Comparison of ENCODE assay signal across 14 cellular contexts in the genomic region with DNA sequence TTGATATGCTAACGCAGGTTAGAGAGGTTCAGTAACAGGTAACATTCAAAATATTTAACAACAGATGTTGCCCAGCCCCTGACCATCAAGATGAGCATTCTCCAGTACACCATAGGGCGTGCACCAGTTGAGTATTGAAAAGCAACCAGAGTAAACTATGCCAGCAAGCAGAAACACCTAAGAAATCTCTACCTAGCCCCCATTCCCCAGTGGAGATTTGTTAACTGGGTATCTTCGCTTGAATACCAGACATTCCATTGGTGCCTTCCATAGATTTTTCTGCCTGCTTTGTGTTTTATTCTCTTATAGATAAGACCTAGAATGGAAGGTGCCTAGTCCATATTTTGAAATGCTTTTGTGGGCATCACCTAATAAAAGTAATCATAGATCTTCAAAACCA.
DNase-seq lines count a peak whose midpoint lies in the region; ATAC-seq and TF ChIP-seq lines count a peak whose summit lies in the region.
"Had no signal": no experiment of that assay in that cellular context is flagged by ENCODE, and none has a peak within 500 bp of the region (broad histone marks: within the 10 kb centered on the region; RNA-seq: fewer than 3 reads in every experiment).

No MANE protein-coding gene starts in this region.

- no peak overlapping the region for H2AK5ac ChIP-seq in mesendoderm (ENCODE audit: low read length)

- no peak overlapping the region for H3K56ac ChIP-seq in mesendoderm (ENCODE audit: low read length)

- no CpG with 5 or more reads among the region's 3 CpGs for WGBS in mesendoderm (ENCODE audit: extremely low coverage, insufficient coverage, low lambda C conversion rate)

- TF ChIP-seq CTCF in GM23338 (conservative IDR thresholded peaks at IDR 0.05; ENCODE audit: low read depth in 2 of 2): no peak
- TF ChIP-seq CTCF in WTC11 (IDR thresholded peaks at IDR 0.05): no peak
- TF ChIP-seq CTCF in CD14-positive monocyte (IDR thresholded peaks at IDR 0.05): no peak

- no peak overlapping the region for H2BK120ac ChIP-seq in mesendoderm (ENCODE audit: low read depth, low read length)

- H2BK15ac ChIP-seq in mesendoderm (replicated peaks; ENCODE audit: low read depth): no peak overlapping the region

- H3K36me3 ChIP-seq in GM23338 (ENCODE audit: insufficient read depth): no peaks in the 10 kb centered on the region
- no peaks in the 10 kb centered on the region for H3K36me3 ChIP-seq in mesendoderm (ENCODE audit: control insufficient read depth, insufficient read depth, low read length)
- H3K36me3 ChIP-seq: HAP-1 had no signal

- H3K4me1 ChIP-seq in GM23338 (ENCODE audit: insufficient read depth) (peaks cover 27% of the 10 kb centered on the region), mesendoderm (ENCODE audit: control insufficient read depth, low read depth, low read length) (no peaks in the 10 kb centered on the region)
- H3K4me1 ChIP-seq: BLaER1 treated with 17β-estradiol and CSF1 and Interleukin-3, amounts not matched to agents 10 nM and 100 nM; HAP-1 had no signal

- H2AFZ ChIP-seq in GM23338: no peak overlapping the region
- H2AFZ ChIP-seq: GM23248 had no signal

- peak overlapping the region; percentile 10; the same call in 1 of the 2 replicates for H3K4me2 ChIP-seq in GM23338
- no peak overlapping the region for H3K4me2 ChIP-seq in mesendoderm (ENCODE audit: low read length)
- H3K4me2 ChIP-seq: BLaER1 treated with 17β-estradiol and CSF1 and Interleukin-3, amounts not matched to agents 10 nM and 100 nM had no signal

- intact Hi-C loops in CD14-positive monocyte (cut with micrococcal nuclease): no loop called here

- POLR2A ChIA-PET in WTC11 (lab: Charles Lee): no interaction called here

- H3K4me3 ChIP-seq in GM23338: no peak overlapping the region
- H3K4me3 ChIP-seq in mesendoderm (ENCODE audit: low read length): no peak overlapping the region
- H3K4me3 ChIP-seq: BLaER1 treated with 17β-estradiol and CSF1 and Interleukin-3, amounts not matched to agents 10 nM and 100 nM; GM23248; HAP-1 had no signal

- H3K27me3 Mint-ChIP-seq in GM23338 (ENCODE audit: insufficient read depth, low read depth, poor library complexity) (peaks cover 4% of the 10 kb centered on the region), WTC11 (ENCODE audit: low read depth) (no peaks in the 10 kb centered on the region), CD14-positive monocyte (ENCODE audit: low read depth in 3 of 3) (peaks cover 0 to 3% (median 0%) of the 10 kb centered on the region in 3 donors)
- no peaks in the 10 kb centered on the region for H3K27me3 Mint-ChIP-seq in stimulated activated memory B cell treated with anti-CD40 and anti-IgM and Interleukin-4, amounts not matched to agents 10 μg/mL and 1 μg/mL and 100 μg/mL, for 72 hours
- H3K27me3 Mint-ChIP-seq: CD4-positive, CD25-positive, alpha-beta regulatory T cell; CD8-positive, alpha-beta memory T cell had no signal

- peaks cover 24% of the 10 kb centered on the region for H3K4me1 Mint-ChIP-seq in GM23338
- peaks cover 37% of the 10 kb centered on the region for H3K4me1 Mint-ChIP-seq in WTC11
- H3K4me1 Mint-ChIP-seq in CD14-positive monocyte: peaks cover 3% of the 10 kb centered on the region
- peaks cover 6% of the 10 kb centered on the region for H3K4me1 Mint-ChIP-seq in stimulated activated memory B cell treated with anti-CD40 and anti-IgM and Interleukin-4, amounts not matched to agents 10 μg/mL and 1 μg/mL and 100 μg/mL, for 72 hours
- H3K4me1 Mint-ChIP-seq: CD4-positive, CD25-positive, alpha-beta regulatory T cell; CD8-positive, alpha-beta memory T cell had no signal

- H3K27ac ChIP-seq in GM23338 (ENCODE audit: low read depth): peak overlapping the region; percentile 1; the same call in 1 of the 2 replicates
- H3K27ac ChIP-seq in mesendoderm (ENCODE audit: low read depth, low read length): no peak overlapping the region
- H3K27ac ChIP-seq: BLaER1 treated with 17β-estradiol and CSF1 and Interleukin-3, amounts not matched to agents 10 nM and 100 nM; GM23248 had no signal

- H3K36me3 Mint-ChIP-seq in GM23338 (ENCODE audit: low read depth): no peaks in the 10 kb centered on the region
- no peaks in the 10 kb centered on the region for H3K36me3 Mint-ChIP-seq in WTC11
- H3K36me3 Mint-ChIP-seq in CD14-positive monocyte: no peaks in the 10 kb centered on the region
- peaks cover 14% of the 10 kb centered on the region for H3K36me3 Mint-ChIP-seq in stimulated activated memory B cell treated with anti-CD40 and anti-IgM and Interleukin-4, amounts not matched to agents 10 μg/mL and 1 μg/mL and 100 μg/mL, for 72 hours
- H3K36me3 Mint-ChIP-seq: CD4-positive, CD25-positive, alpha-beta regulatory T cell; CD8-positive, alpha-beta memory T cell had no signal

- H4K5ac ChIP-seq in mesendoderm (ENCODE audit: low read length): no peak overlapping the region

- H3K23ac ChIP-seq in mesendoderm (ENCODE audit: low read length): no peak overlapping the region

- H3K27me3 ChIP-seq in GM23338 (ENCODE audit: insufficient read depth): no peaks in the 10 kb centered on the region
- H3K27me3 ChIP-seq in mesendoderm (ENCODE audit: insufficient read depth, low read length, poor library complexity): no peaks in the 10 kb centered on the region
- H3K27me3 ChIP-seq: BLaER1 treated with 17β-estradiol and CSF1 and Interleukin-3, amounts not matched to agents 10 nM and 100 nM had no signal

- H4K8ac ChIP-seq in mesendoderm (ENCODE audit: low read depth, low read length): no peak overlapping the region

- H3K27ac Mint-ChIP-seq in GM23338 (peak overlapping the region; percentile 55; the same call in 1 of the 2 replicates), WTC11 (no peak overlapping the region), CD14-positive monocyte (no peak overlapping the region)
- no peak overlapping the region for H3K27ac Mint-ChIP-seq in stimulated activated memory B cell treated with anti-CD40 and anti-IgM and Interleukin-4, amounts not matched to agents 10 μg/mL and 1 μg/mL and 100 μg/mL, for 72 hours
- H3K27ac Mint-ChIP-seq: CD4-positive, CD25-positive, alpha-beta regulatory T cell; CD8-positive, alpha-beta memory T cell had no signal

- H3K4ac ChIP-seq in mesendoderm (ENCODE audit: low read depth, low read length): no peak overlapping the region

- H3K9me2 ChIP-seq in GM23338 (ENCODE audit: insufficient read depth): no peaks in the 10 kb centered on the region; the same call in 1 of the 2 replicates

- no peaks in the 10 kb centered on the region for H4K20me1 ChIP-seq in GM23338 (replicated peaks; ENCODE audit: insufficient read depth)
- H4K20me1 ChIP-seq: BLaER1 treated with 17β-estradiol and CSF1 and Interleukin-3, amounts not matched to agents 10 nM and 100 nM had no signal

- H3K79me2 ChIP-seq in GM23338 (replicated peaks; ENCODE audit: insufficient read depth): no peaks in the 10 kb centered on the region
- H3K79me2 ChIP-seq in mesendoderm (ENCODE audit: control insufficient read depth, insufficient read depth, low read length): no peaks in the 10 kb centered on the region

- no peak overlapping the region for H3K18ac ChIP-seq in mesendoderm (ENCODE audit: low read length)

- CTCF ChIA-PET in WTC11 (lab: Charles Lee): no interaction called here

- no peak overlapping the region for H3K9ac ChIP-seq in mesendoderm (ENCODE audit: low read length)
- H3K9ac ChIP-seq: BLaER1 treated with 17β-estradiol and CSF1 and Interleukin-3, amounts not matched to agents 10 nM and 100 nM; GM23248 had no signal

- H3K4me3 Mint-ChIP-seq in GM23338 (no peak overlapping the region), WTC11 (no peak overlapping the region), CD14-positive monocyte (no peak overlapping the region)
- no peak overlapping the region for H3K4me3 Mint-ChIP-seq in stimulated activated memory B cell treated with anti-CD40 and anti-IgM and Interleukin-4, amounts not matched to agents 10 μg/mL and 1 μg/mL and 100 μg/mL, for 72 hours
- H3K4me3 Mint-ChIP-seq: CD4-positive, CD25-positive, alpha-beta regulatory T cell; CD8-positive, alpha-beta memory T cell had no signal

- H2BK5ac ChIP-seq in mesendoderm (ENCODE audit: low read length): no peak overlapping the region

- peak; percentile 70 for ATAC-seq in GM23338
- ATAC-seq in WTC11: peak; percentile 82
- ATAC-seq in stimulated activated memory B cell treated with anti-CD40 and anti-IgM and Interleukin-4, amounts not matched to agents 10 μg/mL and 1 μg/mL and 100 μg/mL, for 72 hours: no peak

- no peaks in the 10 kb centered on the region for H3K79me1 ChIP-seq in mesendoderm (ENCODE audit: low read length)

- no peaks in the 10 kb centered on the region for H3F3A ChIP-seq in GM23338 (replicated peaks; ENCODE audit: low read depth)

- DNase-seq in GM23338 (ENCODE audit: low spot score) (peak; percentile 62), WTC11 (ENCODE audit: low spot score) (no peak), mesendoderm (peak; percentile 68), CD14-positive monocyte (ENCODE audit: low spot score) (no peak), GF-D8 (lab: John Stamatoyannopoulos, UW) (no peak), midbrain (lab: John Stamatoyannopoulos, UW) (no peak)
- DNase-seq: 8988T; CD4-positive, CD25-positive, alpha-beta regulatory T cell; CD8-positive, alpha-beta memory T cell; COR-L47; GM23248 had no signal

- H3K9me3 Mint-ChIP-seq in GM23338 (no peaks in the 10 kb centered on the region), WTC11 (peaks cover 10% of the 10 kb centered on the region), CD14-positive monocyte (peaks cover 0 to 10% (median 4%) of the 10 kb centered on the region in 7 donors)
- peaks cover 9% of the 10 kb centered on the region for H3K9me3 Mint-ChIP-seq in stimulated activated memory B cell treated with anti-CD40 and anti-IgM and Interleukin-4, amounts not matched to agents 10 μg/mL and 1 μg/mL and 100 μg/mL, for 72 hours

TF ChIP-seq in WTC11, 78 proteins besides CTCF, POLR2A, EP300 and RAD21 (continues in another document):
- TF ChIP-seq ZNF138 (CRISPR knock-in tag; conservative IDR thresholded peaks at IDR 0.05) (no peak), ETV6 (CRISPR knock-in tag; IDR thresholded peaks at IDR 0.05) (no peak), NFE2L1 (CRISPR knock-in tag; IDR thresholded peaks at IDR 0.05) (no peak), SMAD3 (CRISPR knock-in tag; IDR thresholded peaks at IDR 0.05; ENCODE audit: borderline replicate concordance) (no peak)
- TF ChIP-seq, protein P1, sequence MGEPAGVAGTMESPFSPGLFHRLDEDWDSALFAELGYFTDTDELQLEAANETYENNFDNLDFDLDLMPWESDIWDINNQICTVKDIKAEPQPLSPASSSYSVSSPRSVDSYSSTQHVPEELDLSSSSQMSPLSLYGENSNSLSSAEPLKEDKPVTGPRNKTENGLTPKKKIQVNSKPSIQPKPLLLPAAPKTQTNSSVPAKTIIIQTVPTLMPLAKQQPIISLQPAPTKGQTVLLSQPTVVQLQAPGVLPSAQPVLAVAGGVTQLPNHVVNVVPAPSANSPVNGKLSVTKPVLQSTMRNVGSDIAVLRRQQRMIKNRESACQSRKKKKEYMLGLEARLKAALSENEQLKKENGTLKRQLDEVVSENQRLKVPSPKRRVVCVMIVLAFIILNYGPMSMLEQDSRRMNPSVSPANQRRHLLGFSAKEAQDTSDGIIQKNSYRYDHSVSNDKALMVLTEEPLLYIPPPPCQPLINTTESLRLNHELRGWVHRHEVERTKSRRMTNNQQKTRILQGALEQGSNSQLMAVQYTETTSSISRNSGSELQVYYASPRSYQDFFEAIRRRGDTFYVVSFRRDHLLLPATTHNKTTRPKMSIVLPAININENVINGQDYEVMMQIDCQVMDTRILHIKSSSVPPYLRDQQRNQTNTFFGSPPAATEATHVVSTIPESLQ (CRISPR knock-in tag; IDR thresholded peaks at IDR 0.05): no peak

Comparison
In these comparisons a context has a peak if more than half of its experiments do, and no peak if none do; other contexts are left out.
1. DNase-seq: peak in GM23338 (single experiment) and mesendoderm (single experiment); none in WTC11 (single experiment), CD14-positive monocyte (single experiment), GF-D8 (single experiment) and midbrain (single experiment).